19 cellular contexts compared by ENCODE assay signal in the genomic region with DNA sequence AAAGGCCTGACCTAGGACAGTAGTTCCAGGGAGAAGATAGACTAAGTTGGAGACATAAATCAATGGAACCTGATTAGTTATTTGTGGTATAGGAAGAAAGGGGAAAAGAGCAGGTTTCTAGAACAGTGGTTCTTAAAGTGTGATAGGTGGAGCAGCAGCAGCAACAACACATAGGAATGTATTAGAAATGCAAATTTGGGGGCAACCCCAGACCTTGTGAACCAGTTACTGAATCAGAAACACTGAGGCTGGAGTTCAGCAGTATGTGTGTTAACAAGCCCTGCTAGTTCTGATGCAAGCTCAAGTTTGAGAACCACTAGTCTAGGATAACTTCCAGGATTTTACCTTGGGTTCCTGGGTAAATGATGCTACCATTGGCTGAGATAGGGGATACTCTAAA.
DNase-seq lines count a peak whose midpoint lies in the region; ATAC-seq, FAIRE-seq and TF ChIP-seq lines count a peak whose summit lies in the region.
"Had no signal": no experiment of that assay in that cellular context is flagged by ENCODE, and none has a peak within 500 bp of the region (broad histone marks: within the 10 kb centered on the region; RNA-seq: fewer than 3 reads in every experiment).

No MANE protein-coding gene starts in this region.

- H3K27ac Mint-ChIP-seq in stimulated activated memory B cell treated with anti-CD40 and anti-IgM and Interleukin-4, amounts not matched to agents 10 μg/mL and 1 μg/mL and 100 μg/mL, for 72 hours = no peak overlapping the region

- H3K4me1 ChIP-seq in OCI-LY3 (ENCODE audit: low read length) (peaks cover 10% of the 10 kb centered on the region), iPS-18a (ENCODE audit: control insufficient read depth, low read depth, low read length) (peaks cover 12% of the 10 kb centered on the region)

- DNase-seq in H54 (ENCODE audit: insufficient read length, low spot score) (no peak), iPS-NIHi7 (ENCODE audit: extremely low spot score) (no peak), GOT3 (lab: John Stamatoyannopoulos, UW) (no peak)
- DNase-seq: DND-41; H7; NCI-H1105; NCI-H2081 treated with DMSO at 0.1 percent for 48 hours; NCI-H510A; NCI-H748 treated with DMSO at 0.1 percent for 48 hours; NK-92 treated with Interleukin-12 subunit alpha and Interleukin-12 subunit beta, amount 100 ng/mL, for 24 hours; SHP77 had no signal

- H3K36me3 ChIP-seq in OCI-LY3 (replicated peaks; ENCODE audit: low read depth, low read length) (no peaks in the 10 kb centered on the region), iPS-18a (ENCODE audit: control insufficient read depth, low read depth, low read length) (no peaks in the 10 kb centered on the region)

- no peaks in the 10 kb centered on the region for H4K20me1 ChIP-seq in OCI-LY3 (ENCODE audit: insufficient read depth, low read length)

- TF ChIP-seq POLR2A in H54 (IDR thresholded peaks at IDR 0.05; ENCODE audit: low read depth, low read length) = no peak

- H3K27me3 Mint-ChIP-seq in stimulated activated memory B cell treated with anti-CD40 and anti-IgM and Interleukin-4, amounts not matched to agents 10 μg/mL and 1 μg/mL and 100 μg/mL, for 72 hours = no peaks in the 10 kb centered on the region

- H3K79me2 ChIP-seq in OCI-LY3 (ENCODE audit: low read length) = no peaks in the 10 kb centered on the region

- TF ChIP-seq CTCF in OCI-LY3 (IDR thresholded peaks at IDR 0.05; ENCODE audit: low read depth, low read length) = no peak

- H3K4me1 Mint-ChIP-seq in stimulated activated memory B cell treated with anti-CD40 and anti-IgM and Interleukin-4, amounts not matched to agents 10 μg/mL and 1 μg/mL and 100 μg/mL, for 72 hours = peaks cover 5% of the 10 kb centered on the region

- no peaks in the 10 kb centered on the region for H3K36me3 Mint-ChIP-seq in stimulated activated memory B cell treated with anti-CD40 and anti-IgM and Interleukin-4, amounts not matched to agents 10 μg/mL and 1 μg/mL and 100 μg/mL, for 72 hours

- no peak for FAIRE-seq in H54 (lab: Jason Lieb, UNC)
- FAIRE-seq: G401.6, GM19239 had no signal

- ATAC-seq in GM21723 (IDR thresholded peaks at IDR 0.05; ENCODE audit: unreplicated experiment) = peak; percentile 68
- peak; percentile 84 for ATAC-seq in stimulated activated memory B cell treated with anti-CD40 and anti-IgM and Interleukin-4, amounts not matched to agents 10 μg/mL and 1 μg/mL and 100 μg/mL, for 72 hours

- no peaks in the 10 kb centered on the region for H3K9me3 ChIP-seq in OCI-LY3 (ENCODE audit: insufficient read depth, low read length)
- no peaks in the 10 kb centered on the region for H3K9me3 ChIP-seq in iPS-18a (ENCODE audit: control insufficient read depth, low read depth, low read length)

- no peaks in the 10 kb centered on the region for H3K9me3 Mint-ChIP-seq in stimulated activated memory B cell treated with anti-CD40 and anti-IgM and Interleukin-4, amounts not matched to agents 10 μg/mL and 1 μg/mL and 100 μg/mL, for 72 hours

- peak overlapping the region; percentile 15 for H3K4me2 ChIP-seq in OCI-LY3 (ENCODE audit: low read length)

- no peak overlapping the region for H3K4me3 ChIP-seq in OCI-LY3 (ENCODE audit: low read length)
- H3K4me3 ChIP-seq in iPS-18a (ENCODE audit: low read length) = no peak overlapping the region
- H3K4me3 ChIP-seq: SK-N-MC had no signal

- H3K27ac ChIP-seq in OCI-LY3 (ENCODE audit: low read length) (no peak overlapping the region), iPS-18a (ENCODE audit: low read length) (peak overlapping the region; percentile 20)
- H3K27ac ChIP-seq: C4-2B, SK-N-MC had no signal

- H3K9ac ChIP-seq in OCI-LY3 (ENCODE audit: low read length) (no peak overlapping the region), iPS-18a (ENCODE audit: low read length) (no peak overlapping the region)

- H3K4me3 Mint-ChIP-seq in stimulated activated memory B cell treated with anti-CD40 and anti-IgM and Interleukin-4, amounts not matched to agents 10 μg/mL and 1 μg/mL and 100 μg/mL, for 72 hours = no peak overlapping the region

- H3K27me3 ChIP-seq in OCI-LY3 (ENCODE audit: low read depth, low read length) (peaks cover 66% of the 10 kb centered on the region), iPS-18a (ENCODE audit: control insufficient read depth, insufficient read depth, low read length) (no peaks in the 10 kb centered on the region)

- no peak overlapping the region for H2AFZ ChIP-seq in OCI-LY3 (ENCODE audit: low read depth, low read length)
